ENCODE assay signal across 9 cellular contexts in the genomic region with DNA sequence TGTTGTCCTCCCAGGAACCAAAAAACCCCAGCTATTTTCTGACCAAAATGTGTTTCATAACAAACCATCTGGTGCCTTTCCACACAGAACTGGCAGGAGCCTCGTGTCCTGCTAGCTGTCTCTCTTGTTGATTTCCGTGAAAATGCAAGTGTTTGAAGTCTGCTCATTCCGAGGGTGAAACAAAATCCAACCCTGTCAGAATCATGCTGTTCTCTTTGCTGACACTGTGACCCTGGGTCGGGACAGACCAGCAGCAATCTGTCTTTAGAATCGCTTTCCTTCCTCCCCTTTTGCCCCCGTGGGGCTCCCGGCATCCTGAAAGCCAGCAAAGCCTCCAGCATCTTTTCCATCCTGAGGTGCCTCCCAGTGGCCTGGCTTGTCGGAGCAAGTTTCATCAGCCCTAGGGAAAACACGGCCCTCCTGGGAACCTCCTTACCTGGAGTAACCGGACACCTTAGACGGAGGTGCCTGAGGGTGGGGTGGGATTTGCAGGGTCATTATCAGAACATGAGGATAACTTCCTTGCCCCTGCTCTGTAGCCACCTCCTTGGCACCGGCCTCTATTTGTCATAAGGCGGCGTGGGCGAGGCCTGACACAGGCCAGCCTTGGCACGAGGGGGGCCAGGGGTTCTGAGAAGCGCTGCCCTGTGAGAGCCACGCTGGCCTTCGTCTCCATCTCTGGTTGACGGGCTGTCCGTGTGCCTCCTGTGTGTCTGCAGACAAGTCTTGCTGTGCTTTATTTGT. TPM values are rescaled to one million over a fixed set of nuclear protein-coding genes. Genes with fewer than 3 reads are reported as not detected.
DNase-seq lines count a peak whose midpoint lies in the region; ATAC-seq and TF ChIP-seq lines count a peak whose summit lies in the region.
"Had no signal": no experiment of that assay in that cellular context is flagged by ENCODE, and none has a peak within 500 bp of the region (broad histone marks: within the 10 kb centered on the region; RNA-seq: fewer than 3 reads in every experiment).

No MANE protein-coding gene starts in this region.

- peak overlapping the region in 3 of 4 donors; percentile 33 to 64 (median 35) for H3K4me3 Mint-ChIP-seq in CD4-positive, CD25-positive, alpha-beta regulatory T cell

- peaks cover 20 to 84% (median 34%) of the 10 kb centered on the region in 4 donors for H3K4me1 Mint-ChIP-seq in CD4-positive, CD25-positive, alpha-beta regulatory T cell

- TF ChIP-seq CTCF in choroid plexus epithelial cell (conservative IDR thresholded peaks at IDR 0.05; ENCODE audit: low read depth, low read length), result peak; percentile 41

- no peaks in the 10 kb centered on the region for H3K27me3 ChIP-seq in CD4-positive, CD25-positive, alpha-beta regulatory T cell (ENCODE audit: control insufficient read depth, insufficient read depth, low read length)
- H3K27me3 ChIP-seq: cardiac muscle cell had no signal

- H3K27me3 Mint-ChIP-seq in CD4-positive, CD25-positive, alpha-beta regulatory T cell, result no peaks in the 10 kb centered on the region

- H3K36me3 ChIP-seq in CD4-positive, CD25-positive, alpha-beta regulatory T cell (ENCODE audit: control insufficient read depth, insufficient read depth, low read length), result peaks cover 25% of the 10 kb centered on the region
- H3K36me3 ChIP-seq: cardiac muscle cell had no signal

- H3K4me3 ChIP-seq in CD4-positive, CD25-positive, alpha-beta regulatory T cell (ENCODE audit: low read depth, low read length), result no peak overlapping the region
- no peak overlapping the region for H3K4me3 ChIP-seq in choroid plexus epithelial cell (ENCODE audit: low read depth, low read length)
- H3K4me3 ChIP-seq: cardiac muscle cell had no signal

- H3K36me3 Mint-ChIP-seq in CD4-positive, CD25-positive, alpha-beta regulatory T cell, result peaks cover 32% of the 10 kb centered on the region

- peak overlapping the region; percentile 39 for H3K27ac ChIP-seq in CD4-positive, CD25-positive, alpha-beta regulatory T cell (ENCODE audit: insufficient read depth, low read length, poor library complexity, severe bottlenecking)

- H3K4me1 ChIP-seq in CD4-positive, CD25-positive, alpha-beta regulatory T cell (ENCODE audit: control insufficient read depth, insufficient read depth, low read length, poor library complexity, severe bottlenecking), result peaks cover 61% of the 10 kb centered on the region

- ATAC-seq in CD4-positive, CD25-positive, alpha-beta regulatory T cell (ENCODE audit: low read depth in 2 of 2), result no peak
- ATAC-seq in GM18520 (IDR thresholded peaks at IDR 0.05; ENCODE audit: unreplicated experiment) (no peak), GM18909 (IDR thresholded peaks at IDR 0.05; ENCODE audit: poor library complexity, unreplicated experiment) (no peak)

- no peak for DNase-seq in CD4-positive, CD25-positive, alpha-beta regulatory T cell
- DNase-seq in MV-4-11 (lab: John Stamatoyannopoulos, UW), result peak; percentile 74
- peak; percentile 95 for DNase-seq in choroid plexus epithelial cell (ENCODE audit: low read depth)
- DNase-seq in middle frontal gyrus (ENCODE audit: extremely low spot score, low spot score), result peak; percentile 72
- DNase-seq in mesenteric fat pad (ENCODE audit: low spot score), result no peak
- no peak for DNase-seq in GDM1 (lab: John Stamatoyannopoulos, UW)

- H3K9me3 Mint-ChIP-seq in CD4-positive, CD25-positive, alpha-beta regulatory T cell, result no peaks in the 10 kb centered on the region

- peak overlapping the region; percentile 73 to 92 (median 87) for H3K27ac Mint-ChIP-seq in CD4-positive, CD25-positive, alpha-beta regulatory T cell

- no peaks in the 10 kb centered on the region for H3K9me3 ChIP-seq in CD4-positive, CD25-positive, alpha-beta regulatory T cell (ENCODE audit: control insufficient read depth in 2 of 2, low read length in 2 of 2)

RNA-seq across cellular contexts. Expression of a gene that starts 24.9 kb away (rescaled TPM):
- total RNA-seq in CD4-positive, CD25-positive, alpha-beta regulatory T cell, result 98.7 TPM
- 100 to 1,000 TPM; 170 to 326 (median 258) TPM for polyA plus RNA-seq in CD4-positive, CD25-positive, alpha-beta regulatory T cell
- 27.6 TPM for total RNA-seq in mesenteric fat pad

RNA-seq across cellular contexts. Expression of a gene that starts 48.3 kb away (rescaled TPM):
- 15.1 TPM for total RNA-seq in CD4-positive, CD25-positive, alpha-beta regulatory T cell
- 1 to 10 TPM; 3.1 to 3.5 (median 3.3) TPM for polyA plus RNA-seq in CD4-positive, CD25-positive, alpha-beta regulatory T cell
- 21.9 TPM for total RNA-seq in mesenteric fat pad

Comparison
In these comparisons a context has a peak if more than half of its experiments do, and no peak if none do; other contexts are left out.
1. DNase-seq: peak in MV-4-11 (single experiment), choroid plexus epithelial cell (single experiment) and middle frontal gyrus (single experiment); none in CD4-positive, CD25-positive, alpha-beta regulatory T cell (0 of 3), mesenteric fat pad (single experiment) and GDM1 (single experiment).